In the genomic region with DNA sequence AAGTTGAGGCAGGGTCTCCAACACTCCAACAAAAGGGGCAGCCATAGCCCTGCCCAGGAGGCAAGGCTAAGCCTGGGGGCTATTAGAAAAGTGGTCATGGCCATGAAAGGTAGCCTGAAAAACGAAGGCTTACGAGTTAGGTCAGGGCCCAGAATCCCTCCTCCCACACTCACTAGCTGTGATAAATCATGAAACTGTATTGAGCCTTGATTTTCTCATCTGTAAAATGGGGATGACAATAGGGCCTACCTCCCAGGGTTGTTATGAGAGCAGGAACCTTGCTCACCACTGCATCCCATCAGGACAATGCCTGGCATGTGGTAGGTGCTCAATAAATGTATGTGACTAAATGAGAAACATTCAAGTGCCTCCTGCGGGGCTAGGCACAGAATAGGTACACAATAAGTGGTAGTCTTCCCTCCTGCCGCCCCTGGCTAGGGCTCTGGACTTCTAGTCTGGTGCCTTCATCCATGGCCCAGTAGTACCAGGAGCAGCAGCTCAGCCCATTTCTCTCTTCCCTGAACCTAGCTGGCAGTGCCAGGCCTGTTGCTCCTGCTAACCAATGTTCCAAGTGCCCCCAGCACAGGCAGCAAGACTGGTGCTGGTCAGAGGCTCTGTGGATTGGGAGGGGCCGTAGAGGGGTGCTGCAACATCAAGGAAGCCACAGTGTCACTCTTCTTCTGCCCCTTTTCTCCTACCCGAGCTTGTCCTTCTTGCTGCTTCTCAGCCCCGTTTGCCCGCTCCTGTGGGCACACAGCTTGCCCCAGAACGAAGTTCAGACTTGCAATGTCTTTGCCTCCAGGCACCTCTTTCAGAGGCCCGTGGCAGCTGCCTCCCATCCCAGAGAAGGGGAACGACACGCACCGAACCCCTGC, we compare ENCODE assay signal across 16 cellular contexts. TPM values are rescaled to one million over a fixed set of nuclear protein-coding genes. Genes with fewer than 3 reads are reported as not detected.
DNase-seq lines count a peak whose midpoint lies in the region; ATAC-seq and TF ChIP-seq lines count a peak whose summit lies in the region.
"Had no signal": no experiment of that assay in that cellular context is flagged by ENCODE, and none has a peak within 500 bp of the region (broad histone marks: within the 10 kb centered on the region; RNA-seq: fewer than 3 reads in every experiment).

No MANE protein-coding gene starts in this region.

- H3K36me3 Mint-ChIP-seq in stimulated activated effector memory CD8-positive, alpha-beta T cell treated with anti-CD3 and anti-CD28 coated beads, Interleukin-12 subunit alpha, Interleukin-12 subunit beta, amount 100 ng/mL, for 72 hours = no peaks in the 10 kb centered on the region
- H3K36me3 Mint-ChIP-seq: CD4-positive, CD25-positive, alpha-beta regulatory T cell had no signal

- H3K4me3 ChIP-seq in HEK293 (ENCODE audit: low read depth, low read length) (no peak overlapping the region), ascending aorta (no peak overlapping the region), esophagus muscularis mucosa (peak overlapping the region in 3 of 4 donors; percentile 1 to 26 (median 24))
- H3K4me3 ChIP-seq: MG63 had no signal

- intact Hi-C loops in ascending aorta (cut with DNase I) = loop anchor here (2.0 kb wide), 2 partner anchors 55 to 141 kb away; a partner anchor contains a TSS
- intact Hi-C loops in esophagus muscularis mucosa (cut with DNase I) = loop anchor here (2.0 to 5.0 kb wide), 2 partner anchors 55 to 141 kb away; a partner anchor contains a TSS

- WGBS in esophagus muscularis mucosa = 88% methylated on average over 12 of the region's 13 CpGs

- POLR2A ChIA-PET in HEK293 (lab: Yijun Ruan, JAX) = interaction anchor here (0.6 kb wide), 1 partner anchor 109 kb away, joined by 9 read pairs; no protein-coding TSS in a partner anchor

- peaks cover 22% of the 10 kb centered on the region for H3K4me1 Mint-ChIP-seq in stimulated activated effector memory CD8-positive, alpha-beta T cell treated with anti-CD3 and anti-CD28 coated beads, Interleukin-12 subunit alpha, Interleukin-12 subunit beta, amount 100 ng/mL, for 72 hours

- no peak overlapping the region for H3K27ac ChIP-seq in HEK293 (ENCODE audit: extremely low read depth, low read depth, low read length)
- H3K27ac ChIP-seq in ascending aorta = peak overlapping the region; percentile 64 to 65
- H3K27ac ChIP-seq in esophagus muscularis mucosa (replicated peaks in 1 of 4) = peak overlapping the region; percentile 5 to 66 (median 34)

- H3K27ac Mint-ChIP-seq in stimulated activated effector memory CD8-positive, alpha-beta T cell treated with anti-CD3 and anti-CD28 coated beads, Interleukin-12 subunit alpha, Interleukin-12 subunit beta, amount 100 ng/mL, for 72 hours = peak overlapping the region; percentile 91

- H3K9me3 Mint-ChIP-seq in stimulated activated effector memory CD8-positive, alpha-beta T cell treated with anti-CD3 and anti-CD28 coated beads, Interleukin-12 subunit alpha, Interleukin-12 subunit beta, amount 100 ng/mL, for 72 hours = no peaks in the 10 kb centered on the region
- H3K9me3 Mint-ChIP-seq: CD4-positive, CD25-positive, alpha-beta regulatory T cell had no signal

- no peaks in the 10 kb centered on the region for H3K9me3 ChIP-seq in HEK293 (ENCODE audit: control insufficient read depth, insufficient read depth, low read depth, low read length)
- no peaks in the 10 kb centered on the region for H3K9me3 ChIP-seq in ascending aorta
- no peaks in the 10 kb centered on the region for H3K9me3 ChIP-seq in esophagus muscularis mucosa
- H3K9me3 ChIP-seq: MG63 had no signal

- H3K27me3 ChIP-seq in ascending aorta (no peaks in the 10 kb centered on the region), esophagus muscularis mucosa (peaks cover 0 to 33% (median 0%) of the 10 kb centered on the region in 4 donors)
- H3K27me3 ChIP-seq: MG63 had no signal

- TF ChIP-seq EP300 in esophagus muscularis mucosa (IDR thresholded peaks at IDR 0.05) = no peak

- DNase-seq in ascending aorta (ENCODE audit: low spot score in 2 of 2) = peak in 1 of 2 donors; percentile 56
- DNase-seq in esophagus muscularis mucosa (ENCODE audit: extremely low spot score) = no peak
- no peak for DNase-seq in stimulated activated effector memory CD8-positive, alpha-beta T cell treated with anti-CD3 and anti-CD28 coated beads, Interleukin-12 subunit alpha, Interleukin-12 subunit beta, amount 100 ng/mL, for 72 hours (ENCODE audit: low spot score in 2 of 2)
- DNase-seq in central memory CD4-positive, alpha-beta T cell = no peak
- DNase-seq in COLO668 (lab: John Stamatoyannopoulos, UW; ENCODE audit: unreplicated experiment) = no peak
- DNase-seq: AML-193; CD4-positive, CD25-positive, alpha-beta regulatory T cell; EL; KG1; MG63; NCI-H1092; NCI-H1694; NCI-H510A treated with DMSO at 0.1 percent for 48 hours; SHP77 had no signal

- H3K4me3 Mint-ChIP-seq in stimulated activated effector memory CD8-positive, alpha-beta T cell treated with anti-CD3 and anti-CD28 coated beads, Interleukin-12 subunit alpha, Interleukin-12 subunit beta, amount 100 ng/mL, for 72 hours = no peak overlapping the region
- H3K4me3 Mint-ChIP-seq: CD4-positive, CD25-positive, alpha-beta regulatory T cell had no signal

- no peak for ATAC-seq in stimulated activated effector memory CD8-positive, alpha-beta T cell treated with anti-CD3 and anti-CD28 coated beads, Interleukin-12 subunit alpha, Interleukin-12 subunit beta, amount 100 ng/mL, for 72 hours
- ATAC-seq in GM21381 (IDR thresholded peaks at IDR 0.05; ENCODE audit: unreplicated experiment) = no peak

- H3K36me3 ChIP-seq in HEK293 (ENCODE audit: control insufficient read depth in 2 of 2, insufficient read depth in 1 of 2, low read length in 2 of 2) (peaks cover 0 to 86% of the 10 kb centered on the region in 2 experiments; a peak in 2 of 3 replicates), ascending aorta (peaks cover 16 to 17% of the 10 kb centered on the region in 2 donors), esophagus muscularis mucosa (peaks cover 0 to 28% (median 2%) of the 10 kb centered on the region in 4 donors)

- TF ChIP-seq POLR2A in esophagus muscularis mucosa (IDR thresholded peaks at IDR 0.05; ENCODE audit: low read depth) = no peak

- H3K4me1 ChIP-seq in HEK293 (ENCODE audit: control insufficient read depth, insufficient read depth, low read length) (peaks cover 12% of the 10 kb centered on the region), ascending aorta (peaks cover 0 to 13% of the 10 kb centered on the region in 2 donors), esophagus muscularis mucosa (peaks cover 21 to 38% (median 33%) of the 10 kb centered on the region in 4 donors)

- CTCF ChIA-PET in HEK293 (lab: Yijun Ruan, JAX) = interaction anchor here (0.6 to 6.6 kb wide), 10 partner anchors 11 to 181 kb away, joined by 3 to 66 read pairs (median 3); a partner anchor contains a TSS

- TF ChIP-seq CTCF in HEK293 (tag by site-specific recombination; IDR thresholded peaks at IDR 0.05) (no peak), ascending aorta (IDR thresholded peaks at IDR 0.05) (no peak), esophagus muscularis mucosa (IDR thresholded peaks at IDR 0.05) (no peak)

TF ChIP-seq in HEK293, 187 proteins besides CTCF, POLR2A, EP300 and RAD21:
- no peak for TF ChIP-seq ZNF132 (tag by site-specific recombination; IDR thresholded peaks at IDR 0.05; ENCODE audit: borderline replicate concordance)
- TF ChIP-seq ZNF664 (tag by site-specific recombination; IDR thresholded peaks at IDR 0.05) = peak; percentile 81

RNA-seq across cellular contexts. Expression of a gene that starts 7.8 kb away (rescaled TPM):
- total RNA-seq in ascending aorta = 41.1 TPM
- 10 to 100 TPM; 16.7 to 69.6 (median 18.4) TPM for total RNA-seq in esophagus muscularis mucosa
- total RNA-seq: CD4-positive, CD25-positive, alpha-beta regulatory T cell had no signal

RNA-seq across cellular contexts. Expression of a gene that starts 24.5 kb away (rescaled TPM):
- total RNA-seq in ascending aorta (12.1 TPM), esophagus muscularis mucosa (1 to 10 TPM; 5.3 to 9.7 (median 7.7) TPM)

RNA-seq across cellular contexts. Expression of a gene that starts 55.1 kb away (rescaled TPM):
- 27.1 TPM for total RNA-seq in ascending aorta
- total RNA-seq in esophagus muscularis mucosa = 10 to 100 TPM; 23.3 to 58.0 (median 45.9) TPM

Comparison
In these comparisons a context has a peak if more than half of its experiments do, and no peak if none do; other contexts are left out.
1. H3K4me3 ChIP-seq: peak in esophagus muscularis mucosa (3 of 4); none in HEK293 (single experiment) and ascending aorta (0 of 2).